Comparison of ENCODE assay signal across 14 cellular contexts in genomic region chr2:9408641-9409151, GRCh38. TPM values are rescaled to one million over a fixed set of nuclear protein-coding genes. Genes with fewer than 3 reads are reported as not detected.
DNase-seq lines count a peak whose midpoint lies in the region; ATAC-seq and TF ChIP-seq lines count a peak whose summit lies in the region.
"Had no signal": no experiment of that assay in that cellular context is flagged by ENCODE, and none has a peak within 500 bp of the region (broad histone marks: within the 10 kb centered on the region; RNA-seq: fewer than 3 reads in every experiment).

No MANE protein-coding gene starts in this region.

- TF ChIP-seq EP300 in stomach (IDR thresholded peaks at IDR 0.05), result no peak

- H3K27ac ChIP-seq in BLaER1, result peak overlapping the region; percentile 4; the same call in 1 of the 2 replicates
- H3K27ac ChIP-seq in stomach, result no peak overlapping the region
- H3K27ac ChIP-seq in naive thymus-derived CD4-positive, alpha-beta T cell (ENCODE audit: low read depth, low read length), result no peak overlapping the region
- H3K27ac ChIP-seq: parathyroid adenoma had no signal

- no peaks in the 10 kb centered on the region for H3K9me3 Mint-ChIP-seq in naive thymus-derived CD4-positive, alpha-beta T cell
- H3K9me3 Mint-ChIP-seq: stimulated activated memory B cell treated with anti-CD40 and anti-IgM and Interleukin-4, amounts not matched to agents 10 μg/mL and 1 μg/mL and 100 μg/mL, for 72 hours had no signal

- 51 to 63% (median 57%) methylated on average over 9 of the region's 9 CpGs for WGBS in stomach, 5 donors

- no peak for ATAC-seq in GM21423 (IDR thresholded peaks at IDR 0.05; ENCODE audit: unreplicated experiment)
- no peak for ATAC-seq in naive thymus-derived CD4-positive, alpha-beta T cell
- ATAC-seq: stimulated activated memory B cell treated with anti-CD40 and anti-IgM and Interleukin-4, amounts not matched to agents 10 μg/mL and 1 μg/mL and 100 μg/mL, for 72 hours had no signal

- H3K36me3 ChIP-seq in BLaER1 (peaks cover 85% of the 10 kb centered on the region), stomach (peaks cover 22 to 86% (median 71%) of the 10 kb centered on the region in 4 donors)
- H3K36me3 ChIP-seq in naive thymus-derived CD4-positive, alpha-beta T cell (ENCODE audit: control insufficient read depth in 2 of 3, insufficient read depth in 3 of 3, low read length in 3 of 3), result peaks cover 0 to 37% (median 3%) of the 10 kb centered on the region in 3 experiments

- H3K27me3 ChIP-seq in BLaER1 (no peaks in the 10 kb centered on the region), stomach (no peaks in the 10 kb centered on the region)
- H3K27me3 ChIP-seq in naive thymus-derived CD4-positive, alpha-beta T cell (ENCODE audit: control insufficient read depth in 2 of 2, insufficient read depth in 2 of 2, low read length in 2 of 2), result no peaks in the 10 kb centered on the region

- H3K9ac ChIP-seq in BLaER1, result no peak overlapping the region
- H3K9ac ChIP-seq: parathyroid adenoma had no signal

- H4K20me1 ChIP-seq in BLaER1, result 0 out of 2 replicates have a peak, but pooled peaks cover 4% of the 10 kb centered on the region

- peaks cover 0 to under 1% (median 0%) of the 10 kb centered on the region in 7 donors for H3K4me1 Mint-ChIP-seq in naive thymus-derived CD4-positive, alpha-beta T cell

- CTCF ChIA-PET in naive thymus-derived CD4-positive, alpha-beta T cell (lab: Charles Lee), result no interaction called here

- no peaks in the 10 kb centered on the region for H3K27me3 Mint-ChIP-seq in naive thymus-derived CD4-positive, alpha-beta T cell
- H3K27me3 Mint-ChIP-seq: stimulated activated memory B cell treated with anti-CD40 and anti-IgM and Interleukin-4, amounts not matched to agents 10 μg/mL and 1 μg/mL and 100 μg/mL, for 72 hours had no signal

- no peak overlapping the region for H3K4me3 ChIP-seq in BLaER1
- H3K4me3 ChIP-seq in stomach, result no peak overlapping the region
- H3K4me3 ChIP-seq in naive thymus-derived CD4-positive, alpha-beta T cell (ENCODE audit: low read length), result no peak overlapping the region

- H3K36me3 Mint-ChIP-seq in naive thymus-derived CD4-positive, alpha-beta T cell, result peaks cover 3 to 37% (median 14%) of the 10 kb centered on the region in 5 donors

- H3K27ac Mint-ChIP-seq in naive thymus-derived CD4-positive, alpha-beta T cell, result no peak overlapping the region
- H3K27ac Mint-ChIP-seq: stimulated activated memory B cell treated with anti-CD40 and anti-IgM and Interleukin-4, amounts not matched to agents 10 μg/mL and 1 μg/mL and 100 μg/mL, for 72 hours had no signal

- H3K4me1 ChIP-seq in BLaER1, result peaks cover 34% of the 10 kb centered on the region
- peaks cover 0 to 41% (median 23%) of the 10 kb centered on the region in 4 donors for H3K4me1 ChIP-seq in stomach
- H3K4me1 ChIP-seq in naive thymus-derived CD4-positive, alpha-beta T cell (ENCODE audit: control insufficient read depth in 2 of 2, insufficient read depth in 2 of 2, low read length in 2 of 2), result no peaks in the 10 kb centered on the region
- H3K4me1 ChIP-seq: parathyroid adenoma had no signal

- POLR2A ChIA-PET in naive thymus-derived CD4-positive, alpha-beta T cell (lab: Charles Lee), result no interaction called here

- peak; percentile 37 to 87 for DNase-seq in NCI-H446 (lab: John Stamatoyannopoulos, UW)
- DNase-seq in astrocyte of the hippocampus (ENCODE audit: low read depth, low spot score), result peak; percentile 83
- peak; percentile 17 for DNase-seq in kidney tubule cell (ENCODE audit: low spot score)
- DNase-seq in germinal center (ENCODE audit: low spot score), result no peak
- DNase-seq in stomach, result no peak
- no peak for DNase-seq in naive thymus-derived CD4-positive, alpha-beta T cell
- DNase-seq: activated CD4-positive, CD25-positive, alpha-beta regulatory T cell; NCI-H345; SIG-M5; stimulated activated CD4-positive, alpha-beta T cell treated with anti-CD3 and anti-CD28 coated beads, Interleukin-2, amount 100 ng/mL, for 48 hours had no signal

- TF ChIP-seq POLR2A in stomach (IDR thresholded peaks at IDR 0.05), result no peak

- H3K4me2 ChIP-seq in BLaER1, result peak overlapping the region; percentile 43

- H3K9me3 ChIP-seq in BLaER1 (no peaks in the 10 kb centered on the region), stomach (no peaks in the 10 kb centered on the region)
- no peaks in the 10 kb centered on the region for H3K9me3 ChIP-seq in naive thymus-derived CD4-positive, alpha-beta T cell (ENCODE audit: control insufficient read depth in 2 of 3, low read length in 3 of 3)

- no peak overlapping the region for H3K4me3 Mint-ChIP-seq in naive thymus-derived CD4-positive, alpha-beta T cell
- H3K4me3 Mint-ChIP-seq: stimulated activated memory B cell treated with anti-CD40 and anti-IgM and Interleukin-4, amounts not matched to agents 10 μg/mL and 1 μg/mL and 100 μg/mL, for 72 hours had no signal

- intact Hi-C loops in stomach (cut with DNase I; ENCODE audit: low total_unique reads), result no loop called here
- intact Hi-C loops in naive thymus-derived CD4-positive, alpha-beta T cell (cut with micrococcal nuclease), result no loop called here

- TF ChIP-seq CTCF in stomach (IDR thresholded peaks at IDR 0.05), result no peak

RNA-seq across cellular contexts. Expression of gene ITGB1BP1, which starts 14.6 kb away (rescaled TPM):
- total RNA-seq in stomach, result 100 to 1,000 TPM in 1 of 5 donors, 10 to 100 TPM in 4; 20.1 to 117 (median 36.2) TPM
- 10 to 100 TPM; 67.8 to 78.5 (median 71.5) TPM for polyA plus RNA-seq in stomach
- 100 to 1,000 TPM in 1 of 5 experiments, 10 to 100 TPM in 4; 45.1 to 107 (median 54.3) TPM for total RNA-seq in naive thymus-derived CD4-positive, alpha-beta T cell
- polyA plus RNA-seq in naive thymus-derived CD4-positive, alpha-beta T cell, result 100 to 1,000 TPM; 109 to 123 TPM

RNA-seq across cellular contexts. Expression of gene CPSF3, which starts 14.8 kb away (rescaled TPM):
- 10 to 100 TPM in 4 of 5 donors, 1 to 10 TPM in 1; 8.2 to 55.3 (median 19.7) TPM for total RNA-seq in stomach
- polyA plus RNA-seq in stomach, result 10 to 100 TPM; 12.4 to 15.0 (median 13.3) TPM
- 10 to 100 TPM; 18.0 to 47.8 (median 21.7) TPM for total RNA-seq in naive thymus-derived CD4-positive, alpha-beta T cell
- polyA plus RNA-seq in naive thymus-derived CD4-positive, alpha-beta T cell, result 10 to 100 TPM; 22.2 to 27.7 TPM

Comparison
In these comparisons a context has a peak if more than half of its experiments do, and no peak if none do; other contexts are left out.
1. DNase-seq: peak in NCI-H446 (2 of 2), astrocyte of the hippocampus (single experiment) and kidney tubule cell (single experiment); none in germinal center (single experiment), stomach (single experiment) and naive thymus-derived CD4-positive, alpha-beta T cell (0 of 9).